ENCODE assay signal across 1 cellular context in the genomic region with DNA sequence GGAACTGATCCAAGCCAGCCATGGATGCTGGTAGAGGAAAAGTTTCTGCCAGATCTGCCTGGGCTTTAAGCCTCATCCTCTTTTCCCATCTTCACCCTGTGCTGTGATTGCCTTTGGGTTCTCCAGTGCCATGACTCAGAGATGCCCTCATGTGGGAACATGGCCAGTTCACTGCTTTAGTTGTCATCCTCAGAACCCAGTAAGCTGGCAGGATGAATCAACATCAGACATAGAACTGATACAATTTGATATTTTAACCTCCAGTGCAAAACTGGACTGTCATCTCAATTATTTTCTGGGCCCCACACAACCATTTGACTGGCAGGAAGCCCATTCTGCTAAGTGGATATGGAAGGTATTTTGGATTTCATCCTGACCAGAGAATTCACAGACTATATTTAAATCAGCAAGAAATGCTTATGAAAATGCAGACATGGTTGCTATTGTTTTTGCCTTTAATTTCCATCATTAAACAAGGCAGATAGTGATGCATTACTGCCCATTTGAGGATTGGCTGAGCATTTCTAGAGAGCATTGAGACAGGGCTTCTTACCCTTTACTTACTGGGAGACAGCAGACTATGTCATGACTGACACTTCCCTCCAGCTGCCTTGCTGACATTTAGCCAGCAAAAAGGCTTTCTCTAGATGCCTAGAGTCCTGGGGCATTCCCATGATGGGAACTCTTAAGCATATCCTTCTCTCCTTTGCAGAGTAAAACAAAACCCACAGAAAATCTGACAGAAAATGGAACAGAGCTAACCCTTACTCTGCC.
A peak's percentile ranks its signal among the peaks of the same experiment; 100 is the strongest.
TF ChIP-seq lines count a peak whose summit lies in the region.

No MANE protein-coding gene starts in this region.

TF ChIP-seq in SK-N-SH, 30 proteins besides CTCF, POLR2A, EP300 and RAD21:
- TF ChIP-seq YY1 (IDR thresholded peaks at IDR 0.05; ENCODE audit: low read depth), result no peak
- TF ChIP-seq RXRA (IDR thresholded peaks at IDR 0.05; ENCODE audit: borderline replicate concordance, low read depth), result peak; percentile 47; the same call in 1 of the 2 replicates
- TF ChIP-seq FOXJ3 (CRISPR knock-in tag; IDR thresholded peaks at IDR 0.05), result no peak
- TF ChIP-seq JUND (IDR thresholded peaks at IDR 0.05), result peak; percentile 76
- TF ChIP-seq TCF12 (IDR thresholded peaks at IDR 0.05), result peak; percentile 83
- no peak for TF ChIP-seq USF1 (IDR thresholded peaks at IDR 0.05; ENCODE audit: borderline replicate concordance, low read depth)
- TF ChIP-seq, protein P1, sequence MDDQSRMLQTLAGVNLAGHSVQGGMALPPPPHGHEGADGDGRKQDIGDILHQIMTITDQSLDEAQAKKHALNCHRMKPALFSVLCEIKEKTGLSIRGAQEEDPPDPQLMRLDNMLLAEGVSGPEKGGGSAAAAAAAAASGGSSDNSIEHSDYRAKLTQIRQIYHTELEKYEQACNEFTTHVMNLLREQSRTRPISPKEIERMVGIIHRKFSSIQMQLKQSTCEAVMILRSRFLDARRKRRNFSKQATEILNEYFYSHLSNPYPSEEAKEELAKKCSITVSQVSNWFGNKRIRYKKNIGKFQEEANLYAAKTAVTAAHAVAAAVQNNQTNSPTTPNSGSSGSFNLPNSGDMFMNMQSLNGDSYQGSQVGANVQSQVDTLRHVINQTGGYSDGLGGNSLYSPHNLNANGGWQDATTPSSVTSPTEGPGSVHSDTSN (IDR thresholded peaks at IDR 0.05), result peak; percentile 96
- peak; percentile 32 for TF ChIP-seq MAX (IDR thresholded peaks at IDR 0.05; ENCODE audit: low read depth)
- TF ChIP-seq GATA2 (CRISPR knock-in tag; IDR thresholded peaks at IDR 0.05), result no peak
- TF ChIP-seq TEAD4 (IDR thresholded peaks at IDR 0.05; ENCODE audit: borderline replicate concordance, insufficient read depth), result peak; percentile 65; the same call in 1 of the 2 replicates
- peak; percentile 76 for TF ChIP-seq FOSL2 (IDR thresholded peaks at IDR 0.05; ENCODE audit: borderline replicate concordance, low read depth)
- peak; percentile 84 for TF ChIP-seq NFIC (IDR thresholded peaks at IDR 0.05; ENCODE audit: borderline replicate concordance)
